2 cellular contexts compared by ENCODE assay signal in genomic region chr11:67421421-67422031, GRCh38.
TF ChIP-seq lines count a peak whose summit lies in the region.

No MANE protein-coding gene starts in this region.

TF ChIP-seq in HEK293, 187 proteins besides CTCF, POLR2A, EP300 and RAD21 (continues in another document):
- no peak for TF ChIP-seq ZNF701 (tag by site-specific recombination; IDR thresholded peaks at IDR 0.05)
- TF ChIP-seq KLF1 (tag by site-specific recombination; IDR thresholded peaks at IDR 0.05), result peak; percentile 72
- no peak for TF ChIP-seq ZBTB17 (tag by site-specific recombination; IDR thresholded peaks at IDR 0.05)
- TF ChIP-seq ZNF26 (tag by site-specific recombination; IDR thresholded peaks at IDR 0.05), result no peak
- no peak for TF ChIP-seq ZNF677 (tag by site-specific recombination; IDR thresholded peaks at IDR 0.05)
- TF ChIP-seq ZNF404 (tag by site-specific recombination; IDR thresholded peaks at IDR 0.05), result no peak
- TF ChIP-seq SP2 (tag by site-specific recombination; IDR thresholded peaks at IDR 0.05), result peak; percentile 42; the same call in 1 of the 2 replicates
- peak; percentile 33; the same call in 1 of the 2 replicates for TF ChIP-seq SP3 (tag by site-specific recombination; IDR thresholded peaks at IDR 0.05)
- TF ChIP-seq PATZ1 (tag by site-specific recombination; IDR thresholded peaks at IDR 0.05), result 0 out of 2 replicates have a peak, but pooled peaks have one; percentile 22
- no peak for TF ChIP-seq ZNF221 (tag by site-specific recombination; IDR thresholded peaks at IDR 0.05; ENCODE audit: borderline replicate concordance)
- TF ChIP-seq TSHZ1 (tag by site-specific recombination; IDR thresholded peaks at IDR 0.05; ENCODE audit: borderline replicate concordance), result no peak
- no peak for TF ChIP-seq ZEB2 (tag by site-specific recombination; IDR thresholded peaks at IDR 0.05)
- no peak for TF ChIP-seq ZNF560 (tag by site-specific recombination; IDR thresholded peaks at IDR 0.05; ENCODE audit: borderline replicate concordance)
- TF ChIP-seq ZXDB (tag by site-specific recombination; IDR thresholded peaks at IDR 0.05), result no peak
- no peak for TF ChIP-seq BCL11B (tag by site-specific recombination; IDR thresholded peaks at IDR 0.05; ENCODE audit: low read depth)
- TF ChIP-seq GLI4 (tag by site-specific recombination; IDR thresholded peaks at IDR 0.05), result 0 out of 2 replicates have a peak, but pooled peaks have one; percentile 51
- no peak for TF ChIP-seq BCL6B (tag by site-specific recombination; IDR thresholded peaks at IDR 0.05)
- TF ChIP-seq REPIN1 (tag by site-specific recombination; IDR thresholded peaks at IDR 0.05; ENCODE audit: low read depth), result no peak
- no peak for TF ChIP-seq ZNF792 (tag by site-specific recombination; IDR thresholded peaks at IDR 0.05)
- no peak for TF ChIP-seq ZNF747 (tag by site-specific recombination; IDR thresholded peaks at IDR 0.05)
- no peak for TF ChIP-seq ZNF362 (tag by site-specific recombination; IDR thresholded peaks at IDR 0.05)
- TF ChIP-seq ZNF335 (tag by site-specific recombination; conservative IDR thresholded peaks at IDR 0.05), result peak; percentile 28; the same call in 1 of the 2 replicates

TF ChIP-seq in GM12878, 131 proteins besides CTCF, POLR2A, EP300 and RAD21:
- TF ChIP-seq MYB (IDR thresholded peaks at IDR 0.05; ENCODE audit: borderline replicate concordance, low read depth, low read length), result no peak
- TF ChIP-seq BACH1 (IDR thresholded peaks at IDR 0.05; ENCODE audit: borderline replicate concordance), result no peak
- TF ChIP-seq FOS (IDR thresholded peaks at IDR 0.05; ENCODE audit: borderline replicate concordance, extremely low read depth, insufficient read length), result no peak
- no peak for TF ChIP-seq NR2C2 (IDR thresholded peaks at IDR 0.05; ENCODE audit: borderline replicate concordance, control insufficient read depth, insufficient read length, low read depth)
- TF ChIP-seq RCOR1 (conservative IDR thresholded peaks at IDR 0.05; ENCODE audit: low read depth, low read length), result no peak
- 0 out of 4 replicates have a peak, but pooled peaks of 1 of the 2 experiments have one; percentile 9 for TF ChIP-seq BHLHE40 (IDR thresholded peaks at IDR 0.05; ENCODE audit: borderline replicate concordance in 1 of 2, low read depth in 2 of 2, low read length in 1 of 2)
- TF ChIP-seq HCFC1 (IDR thresholded peaks at IDR 0.05; ENCODE audit: low read length), result no peak
- no peak for TF ChIP-seq NKRF (conservative IDR thresholded peaks at IDR 0.05)
- no peak for TF ChIP-seq LARP7 (IDR thresholded peaks at IDR 0.05)
- TF ChIP-seq HDGF (IDR thresholded peaks at IDR 0.05), result 0 out of 2 replicates have a peak, but pooled peaks have one; percentile 13
- no peak for TF ChIP-seq SMAD1 (IDR thresholded peaks at IDR 0.05; ENCODE audit: low read depth, partially characterized antibody)
- TF ChIP-seq MTA3 (IDR thresholded peaks at IDR 0.05; ENCODE audit: borderline replicate concordance, low read length), result no peak
- TF ChIP-seq USF2 (IDR thresholded peaks at IDR 0.05; ENCODE audit: borderline replicate concordance, low read depth, low read length), result no peak
- TF ChIP-seq SUZ12 (IDR thresholded peaks at IDR 0.05; ENCODE audit: unreplicated experiment), result no peak
- TF ChIP-seq ESRRA (IDR thresholded peaks at IDR 0.05; ENCODE audit: low read length), result no peak
TF ChIP-seq in GM12878: peak in this region for 2.
